Comparison of ENCODE assay signal across 8 cellular contexts in genomic region chrX:12974797-12975669, GRCh38. TPM values are rescaled to one million over a fixed set of nuclear protein-coding genes. Genes with fewer than 3 reads are reported as not detected.
DNase-seq lines count a peak whose midpoint lies in the region; FAIRE-seq and TF ChIP-seq lines count a peak whose summit lies in the region.

TMSB4X (plus strand) TSS chrX:12975110.

- no peak for TF ChIP-seq CTCF in D721Med (IDR thresholded peaks at IDR 0.05; ENCODE audit: insufficient read depth, missing control alignments)
- TF ChIP-seq CTCF in fibroblast of the aortic adventitia (IDR thresholded peaks at IDR 0.05; ENCODE audit: insufficient read depth, low read length), result no peak
- TF ChIP-seq CTCF in nephron progenitor cell (IDR thresholded peaks at IDR 0.05), result no peak

- H3K9me2 ChIP-seq in GM23248 (ENCODE audit: insufficient read depth), result no peaks in the 10 kb centered on the region

- in situ Hi-C loops in GM23248 (cut with MboI), result no loop called here

- no peaks in the 10 kb centered on the region for H3K9me3 ChIP-seq in GM23248 (ENCODE audit: low read depth)
- no peaks in the 10 kb centered on the region for H3K9me3 ChIP-seq in stomach smooth muscle (ENCODE audit: control insufficient read depth in 2 of 2, low read length in 2 of 2)

- H3K4me3 Mint-ChIP-seq in nephron progenitor cell, result peak within 1 kb of the TSS; percentile 97

- peak within 1 kb of the TSS; percentile 77 for H2AFZ ChIP-seq in GM23248

- peak within 1 kb of the TSS; percentile 99 for H3K27ac ChIP-seq in GM23248
- H3K27ac ChIP-seq in stomach smooth muscle (ENCODE audit: low read length), result peak within 1 kb of the TSS; percentile 90

- peak within 1 kb of the TSS; percentile 94 for H3K4me2 ChIP-seq in GM23248 (ENCODE audit: unreplicated experiment)

- no peak for FAIRE-seq in D721Med (lab: Jason Lieb, UNC)

- H3K36me3 ChIP-seq in GM23248 (ENCODE audit: low read depth) (peaks cover 21% of the 10 kb centered on the region), stomach smooth muscle (ENCODE audit: control insufficient read depth in 2 of 2, insufficient read depth in 2 of 2, low read length in 2 of 2) (no peaks in the 10 kb centered on the region)

- peak within 1 kb of the TSS; percentile 99 for H3K27ac Mint-ChIP-seq in nephron progenitor cell

- no peaks in the 10 kb centered on the region for H4K20me1 ChIP-seq in GM23248 (ENCODE audit: insufficient read depth)

- H3K9me3 Mint-ChIP-seq in nephron progenitor cell, result peaks cover 53% of the 10 kb centered on the region

- H3K4me3 ChIP-seq in GM23248, result peak within 1 kb of the TSS; percentile 99
- H3K4me3 ChIP-seq in fibroblast of the aortic adventitia (ENCODE audit: low read depth, low read length), result peak within 1 kb of the TSS; percentile 80
- H3K4me3 ChIP-seq in stomach smooth muscle (ENCODE audit: low read length in 2 of 2), result peak within 1 kb of the TSS; percentile 86 to 93

- H3K4me1 Mint-ChIP-seq in nephron progenitor cell, result peaks cover 63% of the 10 kb centered on the region

- peak; percentile 29 for DNase-seq in D721Med (ENCODE audit: insufficient read length, low spot score)
- peak; percentile 88 for DNase-seq in GM23248
- peak; percentile 81 for DNase-seq in M059J (ENCODE audit: low read depth)
- peak; percentile 81 for DNase-seq in SIG-M5 treated with dmso at 0.1 percent for 504 hours (lab: John Stamatoyannopoulos, UW; ENCODE audit: unreplicated experiment)
- peak; percentile 61 for DNase-seq in activated gamma-delta T cell (lab: John Stamatoyannopoulos, UW)
- DNase-seq in fibroblast of the aortic adventitia (ENCODE audit: low read depth), result peak; percentile 83
- DNase-seq in nephron progenitor cell, result peak; percentile 78

- peak within 1 kb of the TSS; percentile 100 for H3K9ac ChIP-seq in GM23248
- peak within 1 kb of the TSS; percentile 93 to 97 for H3K9ac ChIP-seq in stomach smooth muscle (ENCODE audit: low read length in 2 of 2)

- H3K27me3 Mint-ChIP-seq in nephron progenitor cell (ENCODE audit: low read depth, poor library complexity), result peaks cover 7% of the 10 kb centered on the region

- peaks cover 16% of the 10 kb centered on the region for H3K4me1 ChIP-seq in GM23248 (ENCODE audit: insufficient read depth)
- H3K4me1 ChIP-seq in stomach smooth muscle (ENCODE audit: control insufficient read depth, insufficient read depth, low read length), result peaks cover 19% of the 10 kb centered on the region

- peaks cover 26% of the 10 kb centered on the region for H3K79me2 ChIP-seq in GM23248 (ENCODE audit: insufficient read depth)

- WGBS in GM23248 (ENCODE audit: low coverage in 1 of 2, low lambda C conversion rate in 2 of 2, missing lambda C conversion rate in 2 of 2), 2 experiments, result 1% methylated on average over 24 to 41 of the region's 60 CpGs

- H3K27me3 ChIP-seq in GM23248 (replicated peaks; ENCODE audit: insufficient read depth), result no peaks in the 10 kb centered on the region
- peaks cover 0 to 4% of the 10 kb centered on the region in 2 donors for H3K27me3 ChIP-seq in stomach smooth muscle (ENCODE audit: control insufficient read depth in 1 of 2, insufficient read depth in 2 of 2, low read length in 2 of 2)

- H3K36me3 Mint-ChIP-seq in nephron progenitor cell (ENCODE audit: low read depth), result peaks cover 19% of the 10 kb centered on the region

- H3F3A ChIP-seq in GM23248 (ENCODE audit: insufficient read depth), result peaks cover 35% of the 10 kb centered on the region

RNA-seq across cellular contexts. Expression of gene TMSB4X, which starts in this region (rescaled TPM):
- total RNA-seq in GM23248 (2014; rRNA removed; shearing (Covaris generic)), result 3,286 and 6,098 TPM in 2 replicates
- polyA plus RNA-seq in GM23248 (2016; fragmentation: Nextera tagmentation; extraction: Ambion mirVana), result 9,088 and 9,298 TPM in 2 replicates
- 5,809 and 7,639 TPM in 2 replicates for total RNA-seq in M059J (2014; rRNA removed; shearing (Covaris generic))
- total RNA-seq in fibroblast of the aortic adventitia (ENCODE audit: low replicate concordance), result 5,524 and 12,062 TPM in 2 replicates

Comparison
In these comparisons a context has a peak if more than half of its experiments do, and no peak if none do; other contexts are left out.
1. Peak in every context shown above with its lines: DNase-seq, H3K4me3 ChIP-seq and H3K27ac ChIP-seq.
2. DNase-seq: peak in every context shown above with its lines; median percentile 88 in GM23248; 83 in fibroblast of the aortic adventitia; 81 in M059J; 81 in SIG-M5 treated with dmso at 0.1 percent for 504 hours; 78 in nephron progenitor cell; 61 in activated gamma-delta T cell; 29 in D721Med.